ENCODE assay signal across 23 cellular contexts in genomic region chr12:54133663-54134375, GRCh38. TPM values are rescaled to one million over a fixed set of nuclear protein-coding genes. Genes with fewer than 3 reads are reported as not detected.
DNase-seq lines count a peak whose midpoint lies in the region; ATAC-seq, FAIRE-seq and TF ChIP-seq lines count a peak whose summit lies in the region.
"Had no signal": no experiment of that assay in that cellular context is flagged by ENCODE, and none has a peak within 500 bp of the region (broad histone marks: within the 10 kb centered on the region; RNA-seq: fewer than 3 reads in every experiment).

No MANE protein-coding gene starts in this region.

- intact Hi-C loops in HepG2 (cut with micrococcal nuclease; ENCODE audit: unreplicated experiment) (no loop called here), right lobe of liver (cut with DNase I) (no loop called here), kidney (cut with DNase I) (loop anchor here (10.0 kb wide), 1 partner anchor 99 kb away; the partner anchor contains the start of gene HOXC5)

- H3K27ac Mint-ChIP-seq in neural progenitor cell (peak overlapping the region; percentile 4), endothelial cell (ENCODE audit: unreplicated experiment) (no peak overlapping the region)
- no peak overlapping the region for H3K27ac Mint-ChIP-seq in activated naive CD8-positive, alpha-beta T cell treated with anti-CD3 and anti-CD28 coated beads, Interleukin-2, amount 50 U/mL, for 24 hours
- H3K27ac Mint-ChIP-seq: B cell; CD4-positive, alpha-beta T cell had no signal

- H3K9ac ChIP-seq in HepG2 (ENCODE audit: insufficient read depth, low read depth, low read length) (no peak overlapping the region), kidney (ENCODE audit: low read length in 2 of 2) (peak overlapping the region in 1 of 2 donors; percentile 22), neural progenitor cell (no peak overlapping the region)

- H3K36me3 Mint-ChIP-seq in neural progenitor cell (no peaks in the 10 kb centered on the region), endothelial cell (ENCODE audit: low read depth, unreplicated experiment) (no peaks in the 10 kb centered on the region)
- H3K36me3 Mint-ChIP-seq in activated naive CD8-positive, alpha-beta T cell treated with anti-CD3 and anti-CD28 coated beads, Interleukin-2, amount 50 U/mL, for 24 hours (ENCODE audit: low read depth): no peaks in the 10 kb centered on the region

- POLR2A ChIA-PET in HepG2 (lab: Yijun Ruan, JAX): no interaction called here

- TF ChIP-seq POLR2A in HepG2 (IDR thresholded peaks at IDR 0.05; ENCODE audit: insufficient read depth in 1 of 2, low read depth in 2 of 2, low read length in 2 of 2) (no peak), right lobe of liver (IDR thresholded peaks at IDR 0.05) (no peak)

- 88% methylated on average over 17 of the region's 17 CpGs for WGBS in HepG2 (ENCODE audit: low lambda C conversion rate)
- 84% methylated on average over 14 of the region's 17 CpGs for WGBS in right lobe of liver (ENCODE audit: insufficient coverage, low coverage, low lambda C conversion rate, missing lambda C conversion rate)

- DNase-seq in HepG2 (ENCODE audit: low spot score): no peak
- DNase-seq in right lobe of liver: no peak
- peak; percentile 40 for DNase-seq in kidney
- peak; percentile 62 for DNase-seq in neural progenitor cell (ENCODE audit: low spot score)
- no peak for DNase-seq in T-helper 9 cell
- DNase-seq in endothelial cell (ENCODE audit: low spot score): no peak
- DNase-seq in left lobe of liver (ENCODE audit: low spot score): no peak
- DNase-seq in activated naive CD8-positive, alpha-beta T cell treated with anti-CD3 and anti-CD28 coated beads, Interleukin-2, amount 50 U/mL, for 24 hours: no peak
- DNase-seq: Calu3; CD4-positive, alpha-beta T cell; DMS53; EL; KBM-7; NCI-H187; NCI-H2107; NCI-H345; NCI-H524 treated with DMSO at 0.1 percent for 48 hours; SJCRH30 had no signal

- TF ChIP-seq RAD21 in HepG2 (CRISPR knock-in tag; IDR thresholded peaks at IDR 0.05): no peak

- no peak for ATAC-seq in HepG2
- no peak for ATAC-seq in right lobe of liver
- no peak for ATAC-seq in left lobe of liver
- no peak for ATAC-seq in activated naive CD8-positive, alpha-beta T cell treated with anti-CD3 and anti-CD28 coated beads, Interleukin-2, amount 50 U/mL, for 24 hours
- ATAC-seq: Panc1 had no signal

- in situ Hi-C loops in HepG2 (cut with HindIII; ENCODE audit: extremely low pct_ligation_motif_present, low pct_unique_long_range_greater_than_20kb): loop anchor here (5.0 kb wide), 1 partner anchor 102 kb away; the partner anchor contains the start of gene HOXC5

- TF ChIP-seq CTCF in HepG2 (CRISPR knock-in tag; IDR thresholded peaks at IDR 0.05) (no peak), right lobe of liver (IDR thresholded peaks at IDR 0.05) (no peak), kidney (IDR thresholded peaks at IDR 0.05; ENCODE audit: borderline replicate concordance, extremely low read depth, insufficient read depth) (no peak), neural progenitor cell (IDR thresholded peaks at IDR 0.05) (no peak), endothelial cell (IDR thresholded peaks at IDR 0.05; ENCODE audit: unreplicated experiment) (no peak)

- H3F3A ChIP-seq in neural progenitor cell (ENCODE audit: low read depth): peaks cover 28% of the 10 kb centered on the region

- H3K79me2 ChIP-seq in HepG2 (ENCODE audit: insufficient read depth, low read length): no peaks in the 10 kb centered on the region
- no peaks in the 10 kb centered on the region for H3K79me2 ChIP-seq in neural progenitor cell (ENCODE audit: low read depth)

- no TSS peak for BruUV-seq in HepG2 (replicated peaks; lab: Mats Ljungman, UMichigan)

- H3K4me1 Mint-ChIP-seq in neural progenitor cell (peaks cover 15% of the 10 kb centered on the region), endothelial cell (ENCODE audit: unreplicated experiment) (peaks cover 6% of the 10 kb centered on the region)
- H3K4me1 Mint-ChIP-seq in activated naive CD8-positive, alpha-beta T cell treated with anti-CD3 and anti-CD28 coated beads, Interleukin-2, amount 50 U/mL, for 24 hours: no peaks in the 10 kb centered on the region
- H3K4me1 Mint-ChIP-seq: B cell had no signal

- H3K4me2 ChIP-seq in HepG2 (ENCODE audit: low read depth, low read length) (0 out of 2 replicates have a peak overlapping the region, but pooled peaks have one; percentile 29), neural progenitor cell (peak overlapping the region; percentile 34)

- H3K27me3 Mint-ChIP-seq in neural progenitor cell (ENCODE audit: insufficient read depth, low read depth) (peaks cover 70% of the 10 kb centered on the region), endothelial cell (ENCODE audit: unreplicated experiment) (peaks cover 14% of the 10 kb centered on the region)
- H3K27me3 Mint-ChIP-seq in activated naive CD8-positive, alpha-beta T cell treated with anti-CD3 and anti-CD28 coated beads, Interleukin-2, amount 50 U/mL, for 24 hours: peaks cover 20% of the 10 kb centered on the region

- H3K36me3 ChIP-seq in HepG2 (replicated peaks in 1 of 2; ENCODE audit: control insufficient read depth in 1 of 2, insufficient read depth in 2 of 2, low read length in 2 of 2) (no peaks in the 10 kb centered on the region), right lobe of liver (no peaks in the 10 kb centered on the region), kidney (ENCODE audit: control insufficient read depth in 1 of 2, insufficient read depth in 2 of 2, low read length in 2 of 2) (no peaks in the 10 kb centered on the region), neural progenitor cell (no peaks in the 10 kb centered on the region)
- H3K36me3 ChIP-seq: SJCRH30 had no signal

- H3K4me3 ChIP-seq in HepG2 (replicated peaks in 1 of 3; ENCODE audit: insufficient read depth in 1 of 3, low read depth in 2 of 3, low read length in 3 of 3) (no peak overlapping the region), right lobe of liver (no peak overlapping the region), kidney (ENCODE audit: low read length in 2 of 2) (no peak overlapping the region), neural progenitor cell (no peak overlapping the region)
- H3K4me3 ChIP-seq: SJCRH30 had no signal

- H3K9me3 ChIP-seq in HepG2 (ENCODE audit: low read length): no peaks in the 10 kb centered on the region
- H3K9me3 ChIP-seq in right lobe of liver: no peaks in the 10 kb centered on the region
- no peaks in the 10 kb centered on the region for H3K9me3 ChIP-seq in kidney (ENCODE audit: control insufficient read depth in 1 of 2, low read length in 2 of 2)
- no peaks in the 10 kb centered on the region for H3K9me3 ChIP-seq in neural progenitor cell (ENCODE audit: low read depth)
- H3K9me3 ChIP-seq: SJCRH30 had no signal

- H3K4me1 ChIP-seq in HepG2 (ENCODE audit: insufficient read depth, low read length) (peaks cover 85% of the 10 kb centered on the region), right lobe of liver (no peaks in the 10 kb centered on the region), kidney (ENCODE audit: control insufficient read depth in 1 of 2, insufficient read depth in 1 of 2, low read depth in 1 of 2, low read length in 2 of 2) (peaks cover 7 to 17% of the 10 kb centered on the region in 2 donors), neural progenitor cell (peaks cover 48% of the 10 kb centered on the region)

- H3K27me3 ChIP-seq in HepG2 (ENCODE audit: control insufficient read depth in 1 of 2, insufficient read depth in 2 of 2, low read length in 2 of 2) (no peaks in the 10 kb centered on the region), right lobe of liver (no peaks in the 10 kb centered on the region), neural progenitor cell (peaks cover 100% of the 10 kb centered on the region)

- H3K4me3 Mint-ChIP-seq in neural progenitor cell (peak overlapping the region; percentile 7), endothelial cell (ENCODE audit: unreplicated experiment) (no peak overlapping the region)
- no peak overlapping the region for H3K4me3 Mint-ChIP-seq in activated naive CD8-positive, alpha-beta T cell treated with anti-CD3 and anti-CD28 coated beads, Interleukin-2, amount 50 U/mL, for 24 hours
- H3K4me3 Mint-ChIP-seq: B cell; CD4-positive, alpha-beta T cell had no signal

- no peak for FAIRE-seq in HepG2 (lab: Jason Lieb, UNC)
- FAIRE-seq in kidney (lab: Jason Lieb, UNC): no peak
- FAIRE-seq: GM12891, GM18507, H1 had no signal

- CTCF ChIA-PET in HepG2 (lab: Yijun Ruan, JAX; ENCODE audit: low intra/inter-chr PET ratio, low total read pairs): no interaction called here

- H3K27ac ChIP-seq in HepG2 (ENCODE audit: extremely low read length, insufficient read depth, low read length) (no peak overlapping the region), right lobe of liver (no peak overlapping the region), kidney (ENCODE audit: low read depth in 2 of 2, low read length in 2 of 2) (peak overlapping the region in 1 of 2 donors; percentile 54), neural progenitor cell (no peak overlapping the region)
- H3K27ac ChIP-seq: SJCRH30 had no signal

- H2AFZ ChIP-seq in HepG2 (ENCODE audit: low read length) (no peak overlapping the region), neural progenitor cell (replicated peaks) (peak overlapping the region; percentile 54)

- H4K20me1 ChIP-seq in HepG2 (ENCODE audit: insufficient read depth, low read length) (no peaks in the 10 kb centered on the region), neural progenitor cell (ENCODE audit: low read depth) (peaks cover under 1% of the 10 kb centered on the region)

- TF ChIP-seq EP300 in HepG2 (IDR thresholded peaks at IDR 0.05; ENCODE audit: low read depth in 2 of 2, low read length in 2 of 2) (no peak), HepG2 (CRISPR knock-in tag; IDR thresholded peaks at IDR 0.05; ENCODE audit: borderline replicate concordance) (no peak)

- H3K9me3 Mint-ChIP-seq in neural progenitor cell: no peaks in the 10 kb centered on the region
- no peaks in the 10 kb centered on the region for H3K9me3 Mint-ChIP-seq in endothelial cell (ENCODE audit: unreplicated experiment)
- no peaks in the 10 kb centered on the region for H3K9me3 Mint-ChIP-seq in activated naive CD8-positive, alpha-beta T cell treated with anti-CD3 and anti-CD28 coated beads, Interleukin-2, amount 50 U/mL, for 24 hours
- H3K9me3 Mint-ChIP-seq: CD4-positive, alpha-beta T cell had no signal

RNA-seq across cellular contexts. Expression of gene SMUG1, which starts 55.0 kb away (rescaled TPM):
- 35.6 and 36.9 TPM in 2 replicates for total RNA-seq in HepG2 (2016; rRNA removed; fragmentation: Illumina TruSeq; extraction: Trizol)
- total RNA-seq in HepG2 (2016; cell fraction: cytosol; rRNA removed; fragmentation: Illumina TruSeq; extraction: Trizol; ENCODE audit: low read depth): 47.1 and 69.5 TPM in 2 replicates
- total RNA-seq in HepG2 (2016; cell fraction: insoluble cytoplasmic fraction; rRNA removed; fragmentation: Illumina TruSeq; extraction: Trizol): 33.2 and 38.5 TPM in 2 replicates
- 50.2 and 62.2 TPM in 2 replicates for total RNA-seq in HepG2 (2016; cell fraction: membrane; rRNA removed; fragmentation: Illumina TruSeq; extraction: Trizol)
- total RNA-seq in HepG2 (2016; cell fraction: nucleus; rRNA removed; fragmentation: Illumina TruSeq; extraction: Trizol): 19.8 and 23.2 TPM in 2 replicates
- 31.9 and 36.1 TPM in 2 replicates for polyA plus RNA-seq in HepG2 (2011; rRNA removed)
- polyA plus RNA-seq in HepG2 (2011; cell fraction: cytosol; rRNA removed): 28.5 and 39.2 TPM in 2 replicates
- 27.2 and 35.2 TPM in 2 replicates for polyA plus RNA-seq in HepG2 (2011; cell fraction: nucleus; rRNA removed)
- 19.2 and 20.4 TPM in 2 replicates for polyA plus RNA-seq in HepG2 (2012)
- 48.5 and 64.8 TPM in 2 replicates for polyA plus RNA-seq in HepG2 (2016; cell fraction: cytosol; fragmentation: Illumina TruSeq; extraction: Trizol; ENCODE audit: low read depth)
- 32.5 and 38.2 TPM in 2 replicates for polyA plus RNA-seq in HepG2 (2016; cell fraction: insoluble cytoplasmic fraction; fragmentation: Illumina TruSeq; extraction: Trizol; ENCODE audit: low read depth)
- polyA plus RNA-seq in HepG2 (2016; cell fraction: membrane; fragmentation: Illumina TruSeq; extraction: Trizol; ENCODE audit: low read depth): 43.2 and 48.1 TPM in 2 replicates
- 35.0 and 38.8 TPM in 2 replicates for polyA plus RNA-seq in HepG2 (2016; cell fraction: nucleus; fragmentation: Illumina TruSeq; extraction: Trizol; ENCODE audit: insufficient read depth, low read depth)
- 30.8 and 73.6 TPM in 2 replicates for polyA minus RNA-seq in HepG2 (2011; rRNA and poly(A)+ RNA removed; ENCODE audit: low replicate concordance)
- 7.7 TPM in 2 replicates for polyA minus RNA-seq in HepG2 (2011; cell fraction: cytosol; rRNA and poly(A)+ RNA removed)
- polyA minus RNA-seq in HepG2 (2011; cell fraction: nucleus; rRNA and poly(A)+ RNA removed): 22.7 and 32.0 TPM in 2 replicates
- total RNA-seq in right lobe of liver: 10 to 100 TPM; 14.1 to 25.5 (median 22.4) TPM
- 27.6 TPM for total RNA-seq in kidney
- polyA plus RNA-seq in kidney (ENCODE audit: insufficient read depth, low read depth, low replicate concordance): 68.3 TPM
- total RNA-seq in neural progenitor cell (ENCODE audit: low replicate concordance): 42.9 and 49.4 TPM in 2 replicates
- 24.2 TPM for total RNA-seq in endothelial cell (ENCODE audit: unreplicated experiment)
- 22.7 TPM for total RNA-seq in left lobe of liver

Comparison
In these comparisons a context has a peak if more than half of its experiments do, and no peak if none do; other contexts are left out.
1. DNase-seq: peak in kidney (single experiment) and neural progenitor cell (single experiment); none in HepG2 (single experiment), right lobe of liver (0 of 3), T-helper 9 cell (single experiment), endothelial cell (single experiment), left lobe of liver (single experiment) and activated naive CD8-positive, alpha-beta T cell treated with anti-CD3 and anti-CD28 coated beads, Interleukin-2, amount 50 U/mL, for 24 hours (single experiment).